In the genomic region with DNA sequence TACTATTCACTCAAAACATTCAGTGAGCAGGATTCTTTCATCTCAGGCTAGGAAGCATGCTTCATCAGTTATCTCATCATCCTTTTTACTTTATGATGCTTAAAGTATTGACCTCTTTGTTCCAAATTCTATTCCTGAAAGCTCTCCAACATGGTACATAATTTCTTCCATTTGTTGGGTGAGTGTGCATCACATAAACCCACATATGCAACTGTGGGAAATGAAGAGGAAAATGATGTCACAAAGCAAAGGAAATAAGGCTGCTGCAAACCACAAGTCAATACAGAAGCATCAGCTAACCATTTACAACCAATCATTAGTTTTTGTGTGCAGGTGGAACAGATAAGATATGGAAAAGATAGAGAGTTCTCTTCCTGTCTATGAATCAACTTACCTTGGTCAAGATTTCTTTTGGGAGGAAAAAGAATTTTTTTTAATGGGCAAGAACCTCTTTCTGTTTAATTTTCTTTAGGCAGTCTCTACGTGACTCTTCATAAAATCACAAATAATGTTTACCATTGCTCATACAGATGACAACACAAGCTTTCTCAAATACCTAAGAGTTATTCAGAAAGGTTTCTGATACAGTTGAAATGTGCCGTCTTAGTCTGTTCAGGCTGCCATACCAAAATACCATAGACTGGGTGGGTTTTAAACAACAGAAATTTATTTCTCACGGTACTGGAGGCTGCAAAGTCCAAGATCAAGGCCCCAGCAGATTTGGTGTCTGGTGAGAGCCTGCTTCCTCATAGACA, we compare ENCODE assay signal across 14 cellular contexts.
"Had no signal": no experiment of that assay in that cellular context is flagged by ENCODE, and none has a peak within 500 bp of the region (broad histone marks: within the 10 kb centered on the region; RNA-seq: fewer than 3 reads in every experiment).

No MANE protein-coding gene starts in this region.

- DNase-seq: activated CD4-positive, alpha-beta T cell treated with anti-CD3 and anti-CD28 coated beads for 4 hours; adrenal gland; effector memory CD8-positive, alpha-beta T cell; gastrocnemius medialis; left ventricle myocardium superior; mesenchymal stem cell; psoas muscle; stimulated activated CD4-positive, alpha-beta T cell treated with anti-CD3 and anti-CD28 coated beads, Interleukin-2, amount 100 ng/mL, for 24 hours; testis; WERI-Rb-1 had no signal

- H3K27me3 Mint-ChIP-seq: dendritic cell treated with granulocyte-macrophage colony-stimulating factor and Interleukin-4, amounts not matched to agents 40 ng/mL and 50 ng/mL, for 4 days had no signal

- H3K4me3 ChIP-seq: adrenal gland, gastrocnemius medialis, psoas muscle, testis had no signal

- H3K36me3 ChIP-seq: adrenal gland, gastrocnemius medialis, WERI-Rb-1 had no signal

- ATAC-seq: effector memory CD8-positive, alpha-beta T cell; gastrocnemius medialis; left ventricle myocardium superior; psoas muscle; sciatic nerve had no signal

- H3K4me1 ChIP-seq: adrenal gland, gastrocnemius medialis, psoas muscle, testis had no signal

- H3K4me3 Mint-ChIP-seq: dendritic cell treated with granulocyte-macrophage colony-stimulating factor and Interleukin-4, amounts not matched to agents 40 ng/mL and 50 ng/mL, for 4 days; effector memory CD8-positive, alpha-beta T cell had no signal

- H3K27ac Mint-ChIP-seq: activated T-helper 2 cell treated with anti-CD3 and anti-CD28 coated beads, Interferon-gamma antibody, Interleukin-2, Interleukin-4, amounts not matched to agents 10 μg/mL and 5 μg/mL and 100 μg/mL, durations not matched to agents 14 hours and 24 hours and 36 hours; dendritic cell treated with granulocyte-macrophage colony-stimulating factor and Interleukin-4, amounts not matched to agents 40 ng/mL and 50 ng/mL, for 4 days; effector memory CD8-positive, alpha-beta T cell had no signal

- H3K27ac ChIP-seq: adrenal gland, epithelial cell of prostate, gastrocnemius medialis, psoas muscle, testis, WERI-Rb-1 had no signal

- H3K27me3 ChIP-seq: adrenal gland, gastrocnemius medialis, testis had no signal

- H3K9me3 Mint-ChIP-seq: dendritic cell treated with granulocyte-macrophage colony-stimulating factor and Interleukin-4, amounts not matched to agents 40 ng/mL and 50 ng/mL, for 4 days; effector memory CD8-positive, alpha-beta T cell had no signal

- H3K9me3 ChIP-seq: adrenal gland, gastrocnemius medialis, psoas muscle, testis had no signal
